Comparison of ENCODE assay signal across 17 cellular contexts in the genomic region with DNA sequence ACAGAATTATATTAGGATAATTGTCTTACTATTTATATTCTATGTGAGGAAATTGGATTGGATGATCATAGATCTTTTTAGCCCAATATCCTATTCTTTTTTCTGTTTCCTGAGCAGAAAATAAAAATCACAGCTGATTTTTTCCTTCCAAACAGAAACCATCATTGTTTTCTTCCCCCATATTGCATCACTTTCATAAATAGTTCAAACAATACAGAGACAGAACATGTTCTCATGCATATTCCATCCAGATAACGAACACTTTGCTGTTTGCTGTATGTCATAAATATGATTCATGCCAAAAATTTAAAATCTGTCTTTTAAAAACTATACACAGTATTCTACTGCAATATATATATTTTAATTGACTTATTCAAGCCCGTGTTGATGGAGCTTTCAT.
"Had no signal": no experiment of that assay in that cellular context is flagged by ENCODE, and none has a peak within 500 bp of the region (broad histone marks: within the 10 kb centered on the region; RNA-seq: fewer than 3 reads in every experiment).

No MANE protein-coding gene starts in this region.

- DNase-seq: effector memory CD8-positive, alpha-beta T cell; erythroblast; heart right ventricle; hypothalamus; psoas muscle; retina; spleen; stimulated activated CD4-positive, alpha-beta T cell treated with anti-CD3 and anti-CD28 coated beads, Interleukin-15, amount 100 ng/mL, for 24 hours; stimulated activated CD4-positive, alpha-beta T cell treated with anti-CD3 and anti-CD28 coated beads, Interleukin-1b, Interleukin-23, amount 100 ng/mL, for 48 hours; stimulated activated CD4-positive, alpha-beta T cell treated with anti-CD3 and anti-CD28 coated beads, Interleukin-4, amount 100 ng/mL, for 24 hours had no signal

- H3K36me3 ChIP-seq: heart right ventricle, neutrophil, spleen, thoracic aorta had no signal

- FAIRE-seq: islet of Langerhans had no signal

- H3K4me3 ChIP-seq: heart right ventricle, psoas muscle, spleen, thoracic aorta had no signal

- H3K4me1 ChIP-seq: psoas muscle, spleen had no signal

- H3K27ac ChIP-seq: neutrophil, psoas muscle, spleen, thoracic aorta had no signal

- H3K27me3 ChIP-seq: neutrophil had no signal

- ATAC-seq: effector memory CD8-positive, alpha-beta T cell; heart right ventricle; left lobe of liver; naive thymus-derived CD4-positive, alpha-beta T cell; psoas muscle; sciatic nerve; stimulated activated memory B cell treated with anti-CD40 and anti-IgM and Interleukin-4, amounts not matched to agents 10 μg/mL and 1 μg/mL and 100 μg/mL, for 72 hours had no signal

- H3K9me3 ChIP-seq: psoas muscle, thoracic aorta had no signal
